Comparison of ENCODE assay signal across 21 cellular contexts in genomic region chr1:995665-996633, GRCh38. TPM values are rescaled to one million over a fixed set of nuclear protein-coding genes. Genes with fewer than 3 reads are reported as not detected.
DNase-seq lines count a peak whose midpoint lies in the region; ATAC-seq and TF ChIP-seq lines count a peak whose summit lies in the region.
"Had no signal": no experiment of that assay in that cellular context is flagged by ENCODE, and none has a peak within 500 bp of the region (broad histone marks: within the 10 kb centered on the region; RNA-seq: fewer than 3 reads in every experiment).

No MANE protein-coding gene starts in this region.

- intact Hi-C loops in mammary epithelial cell (cut with micrococcal nuclease): no loop called here
- intact Hi-C loops in breast epithelium (cut with DNase I; ENCODE audit: low total_unique reads): loop anchor here (5.0 kb wide), 1 partner anchor 66 kb away; no protein-coding TSS in a partner anchor

- H3K27me3 Mint-ChIP-seq in memory B cell: peaks cover 28% of the 10 kb centered on the region
- peaks cover 31% of the 10 kb centered on the region for H3K27me3 Mint-ChIP-seq in type B pancreatic cell

- H2AFZ ChIP-seq in mammary epithelial cell (ENCODE audit: low read depth, low read length): no peak overlapping the region

- no peak for ATAC-seq in memory B cell (ENCODE audit: low read depth)
- ATAC-seq: Panc1; stimulated activated naive CD8-positive, alpha-beta T cell treated with anti-CD3 and anti-CD28 coated beads, Interleukin-15, amount 100 ng/mL, for 72 hours had no signal

- H3K36me3 Mint-ChIP-seq in memory B cell (peaks cover 2% of the 10 kb centered on the region), type B pancreatic cell (no peaks in the 10 kb centered on the region)

- H3K9me3 Mint-ChIP-seq in memory B cell (peaks cover 5% of the 10 kb centered on the region), type B pancreatic cell (peaks cover 4% of the 10 kb centered on the region)

- no peaks in the 10 kb centered on the region for H3K36me3 ChIP-seq in mammary epithelial cell (ENCODE audit: insufficient read depth, low read length)
- H3K36me3 ChIP-seq in breast epithelium: no peaks in the 10 kb centered on the region
- H3K36me3 ChIP-seq: uterus had no signal

- H3K4me3 ChIP-seq in mammary epithelial cell (replicated peaks in 1 of 3; ENCODE audit: insufficient read depth in 1 of 3, low read depth in 2 of 3, low read length in 3 of 3): no peak overlapping the region
- no peak overlapping the region for H3K4me3 ChIP-seq in breast epithelium
- H3K4me3 ChIP-seq: uterus had no signal

- H3K27ac Mint-ChIP-seq in memory B cell: peak overlapping the region; percentile 28
- peak overlapping the region; percentile 90 for H3K27ac Mint-ChIP-seq in type B pancreatic cell
- H3K27ac Mint-ChIP-seq: activated naive CD4-positive, alpha-beta T cell treated with anti-CD3 and anti-CD28 coated beads, Interleukin-2, amount 10 ng/mL, durations not matched to agents 7 days and 5 days had no signal

- TF ChIP-seq POLR2A in breast epithelium (IDR thresholded peaks at IDR 0.05): no peak

- no TSS peak for BruUV-seq in mammary epithelial cell (replicated peaks; lab: Mats Ljungman, UMichigan)

- 26% methylated on average over 13 of the region's 30 CpGs for WGBS in mammary epithelial cell (ENCODE audit: low coverage, missing lambda C conversion rate)

- no peak for TF ChIP-seq CTCF in mammary epithelial cell (conservative IDR thresholded peaks at IDR 0.05 in 1 of 2, IDR thresholded peaks at IDR 0.05 in 1 of 2; ENCODE audit: extremely low read depth in 1 of 2, insufficient read depth in 1 of 2, low read depth in 1 of 2, low read length in 2 of 2)
- TF ChIP-seq CTCF in breast epithelium (IDR thresholded peaks at IDR 0.05): no peak
- no peak for TF ChIP-seq CTCF in type B pancreatic cell (conservative IDR thresholded peaks at IDR 0.05)

- in situ Hi-C loops in mammary epithelial cell (cut with MboI; ENCODE audit: low sequenced_read_pairs in 2 of 2): loop anchor here in 1 of 2 donors (25.0 kb wide), 1 partner anchor 291 kb away; the partner anchor contains the start of gene SCNN1D

- CTCF ChIA-PET in mammary epithelial cell (lab: Charles Lee; ENCODE audit: low non-redundant PET): no interaction called here

- peaks cover 17% of the 10 kb centered on the region for H3K27me3 ChIP-seq in mammary epithelial cell (ENCODE audit: insufficient read depth, low read length)
- peaks cover 0 to 4% of the 10 kb centered on the region in 2 donors for H3K27me3 ChIP-seq in breast epithelium

- no peak overlapping the region for H3K9ac ChIP-seq in mammary epithelial cell (ENCODE audit: insufficient read depth, low read length)

- peaks cover 28% of the 10 kb centered on the region for H3K4me1 ChIP-seq in mammary epithelial cell (ENCODE audit: insufficient read depth, low read length)
- H3K4me1 ChIP-seq in breast epithelium: peaks cover 6 to 8% of the 10 kb centered on the region in 2 donors
- H3K4me1 ChIP-seq: uterus had no signal

- H3K4me3 Mint-ChIP-seq in memory B cell (no peak overlapping the region), type B pancreatic cell (peak overlapping the region; percentile 80)
- H3K4me3 Mint-ChIP-seq: activated naive CD4-positive, alpha-beta T cell treated with anti-CD3 and anti-CD28 coated beads, Interleukin-2, amount 10 ng/mL, durations not matched to agents 7 days and 5 days had no signal

- peak overlapping the region; percentile 41 for H3K4me2 ChIP-seq in mammary epithelial cell (ENCODE audit: insufficient read depth, low read depth, low read length)

- H4K20me1 ChIP-seq in mammary epithelial cell (ENCODE audit: insufficient read depth, low read length): peaks cover 2% of the 10 kb centered on the region

- DNase-seq in mammary epithelial cell: peak; percentile 53
- DNase-seq in breast epithelium (ENCODE audit: low spot score in 2 of 2): no peak
- DNase-seq in astrocyte of the hippocampus (ENCODE audit: low read depth, low spot score): peak; percentile 41
- DNase-seq in memory B cell (ENCODE audit: low spot score in 2 of 2): no peak
- DNase-seq in type B pancreatic cell (ENCODE audit: extremely low spot score, unreplicated experiment): no peak
- no peak for DNase-seq in DMS 273 (lab: John Stamatoyannopoulos, UW; ENCODE audit: unreplicated experiment)
- no peak for DNase-seq in activated CD4-positive, alpha-beta T cell treated with anti-CD3 and anti-CD28 coated beads, Interleukin-2, amount 50 U/mL, for 48 hours
- no peak for DNase-seq in NCI-H345 (lab: John Stamatoyannopoulos, UW)
- DNase-seq: activated naive CD4-positive, alpha-beta T cell treated with anti-CD3 and anti-CD28 coated beads, Interleukin-2, amount 10 ng/mL, durations not matched to agents 7 days and 5 days; caudate nucleus; effector memory CD4-positive, alpha-beta T cell; EL; Kasumi-1; NCI-H1417 treated with DMSO at 0.1 percent for 48 hours; NCI-H2171 treated with DMSO at 0.1 percent for 48 hours; NCI-H82; SW 1271; uterus had no signal

- no peak overlapping the region for H3K27ac ChIP-seq in mammary epithelial cell (ENCODE audit: insufficient read depth, low read depth, low read length)
- H3K27ac ChIP-seq in breast epithelium: no peak overlapping the region
- H3K27ac ChIP-seq: uterus had no signal

- H3K4me1 Mint-ChIP-seq in memory B cell (peaks cover 10% of the 10 kb centered on the region), type B pancreatic cell (ENCODE audit: unreplicated experiment) (peaks cover 8% of the 10 kb centered on the region)

- dilution Hi-C loops in mammary epithelial cell (cut with HindIII; ENCODE audit: low sequenced_read_pairs): no loop called here

- H3K79me2 ChIP-seq in mammary epithelial cell (ENCODE audit: insufficient read depth, low read length): no peaks in the 10 kb centered on the region

- no peaks in the 10 kb centered on the region for H3K9me3 ChIP-seq in mammary epithelial cell (replicated peaks; ENCODE audit: insufficient read depth, low read length)
- H3K9me3 ChIP-seq in breast epithelium: peaks cover 6 to 8% of the 10 kb centered on the region in 2 donors
- H3K9me3 ChIP-seq: uterus had no signal

RNA-seq across cellular contexts. Expression of gene HES4, which starts 3.9 kb away (rescaled TPM):
- total RNA-seq in mammary epithelial cell: 10 to 100 TPM in 1 of 2 donors, 1 to 10 TPM in 1; 6.4 to 24.7 TPM
- 2.1 TPM for polyA plus RNA-seq in mammary epithelial cell
- not detected for polyA minus RNA-seq in mammary epithelial cell
- total RNA-seq in breast epithelium: 10 to 100 TPM in 2 of 3 donors, 1 to 10 TPM in 1; 8.3 to 36.4 (median 34.2) TPM
- 37.6 and 54.1 TPM in 2 replicates for total RNA-seq in type B pancreatic cell (ENCODE audit: low replicate concordance)

RNA-seq across cellular contexts. Expression of gene PERM1, which starts 14.1 kb away (rescaled TPM):
- total RNA-seq in mammary epithelial cell (not detected), breast epithelium (1 to 10 TPM in 1 of 3 donors, under 1 TPM in 1, not detected in 1; 0.33 to 1.9 TPM), type B pancreatic cell (ENCODE audit: low replicate concordance) (0.34 and 0.62 TPM in 2 replicates)
- polyA plus RNA-seq in mammary epithelial cell: not detected
- not detected for polyA minus RNA-seq in mammary epithelial cell
- polyA plus RNA-seq: AG04450 had no signal

RNA-seq across cellular contexts. Expression of gene ISG15, which starts 17.3 kb away (rescaled TPM):
- total RNA-seq in mammary epithelial cell: 10 to 100 TPM in 1 of 2 donors, 1 to 10 TPM in 1; 6.8 to 14.0 TPM
- 11.6 TPM for polyA plus RNA-seq in mammary epithelial cell
- polyA minus RNA-seq in mammary epithelial cell: 2.6 TPM
- 10 to 100 TPM; 15.5 to 31.5 (median 18.0) TPM for total RNA-seq in breast epithelium
- 20.8 and 34.6 TPM in 2 replicates for total RNA-seq in type B pancreatic cell (ENCODE audit: low replicate concordance)

RNA-seq across cellular contexts. Expression of gene AGRN, which starts 24.0 kb away (rescaled TPM):
- total RNA-seq in mammary epithelial cell (100 to 1,000 TPM; 313 to 373 TPM), breast epithelium (10 to 100 TPM in 2 of 3 donors, 1 to 10 TPM in 1; 9.1 to 37.0 (median 30.5) TPM), type B pancreatic cell (ENCODE audit: low replicate concordance) (166 and 285 TPM in 2 replicates)
- polyA plus RNA-seq in mammary epithelial cell: 117 TPM
- 254 TPM for polyA minus RNA-seq in mammary epithelial cell

RNA-seq across cellular contexts. Expression of gene PLEKHN1, which starts 29.7 kb away (rescaled TPM):
- total RNA-seq in mammary epithelial cell: 10 to 100 TPM in 1 of 2 donors, 1 to 10 TPM in 1; 4.8 to 28.6 TPM
- 4.6 TPM for polyA plus RNA-seq in mammary epithelial cell
- 9.7 TPM for polyA minus RNA-seq in mammary epithelial cell
- 1 to 10 TPM in 2 of 3 donors, under 1 TPM in 1; 0.16 to 2.8 (median 1.6) TPM for total RNA-seq in breast epithelium
- 6.4 and 16.7 TPM in 2 replicates for total RNA-seq in type B pancreatic cell (ENCODE audit: low replicate concordance)

Comparison
In these comparisons a context has a peak if more than half of its experiments do, and no peak if none do; other contexts are left out.
1. DNase-seq: peak in mammary epithelial cell (single experiment) and astrocyte of the hippocampus (single experiment); none in breast epithelium (0 of 2), memory B cell (0 of 2), type B pancreatic cell (single experiment), DMS 273 (single experiment), activated CD4-positive, alpha-beta T cell treated with anti-CD3 and anti-CD28 coated beads, Interleukin-2, amount 50 U/mL, for 48 hours (0 of 2) and NCI-H345 (single experiment).